Comparison of ENCODE assay signal across 6 cellular contexts in genomic region chr4:43637893-43638292, GRCh38.
DNase-seq lines count a peak whose midpoint lies in the region; ATAC-seq, FAIRE-seq and TF ChIP-seq lines count a peak whose summit lies in the region.
"Not testable (repeated sequence)": the region's sequence is repeated elsewhere in the genome, so short reads cannot be mapped to it uniquely, and the experiment has no call there.

No MANE protein-coding gene starts in this region.

- H3F3A ChIP-seq in GM23338 (replicated peaks; ENCODE audit: low read depth), result not testable (repeated sequence)

- not testable (repeated sequence) for H4K20me1 ChIP-seq in DND-41 (ENCODE audit: insufficient read depth, low read length); GM23338 (replicated peaks; ENCODE audit: insufficient read depth); OCI-LY7 (ENCODE audit: insufficient read depth, low read length); H1 (replicated peaks in 1 of 2; ENCODE audit: control insufficient read depth in 1 of 2, insufficient read depth in 2 of 2, low read length in 2 of 2)

- not testable (repeated sequence) for H3K4me3 Mint-ChIP-seq in GM23338

- 0 out of 4 replicates have a peak, but pooled peaks of 1 of the 2 experiments have one; percentile 4 for TF ChIP-seq RAD21 in H1 (IDR thresholded peaks at IDR 0.05 in 1 of 2, conservative IDR thresholded peaks at IDR 0.05 in 1 of 2; ENCODE audit: low read depth in 2 of 2, low read length in 2 of 2)

- not testable (repeated sequence) for H3K79me1 ChIP-seq in H1 (ENCODE audit: low read depth, low read length)

- not testable (repeated sequence) for H3K4me1 Mint-ChIP-seq in GM23338

- 93% methylated on average over 4 of the region's 4 CpGs; no CpG with 5 or more reads in 1 of the 2 experiments for WGBS in H1 (ENCODE audit: extremely low coverage in 1 of 2, insufficient coverage in 1 of 2, insufficient read length in 1 of 2, insufficient replicate concordance in 2 of 2, low coverage in 1 of 2, low lambda C conversion rate in 2 of 2, missing lambda C conversion rate in 1 of 2), 2 experiments
- WGBS in testis, 2 donors, result 88 to 89% methylated on average over 4 of the region's 4 CpGs

- CTCF ChIA-PET in OCI-LY7 (lab: Charles Lee; ENCODE audit: unreplicated experiment); H1 (lab: Charles Lee; ENCODE audit: partially characterized antibody): not testable (repeated sequence)

- not testable (repeated sequence) for H3K9me3 ChIP-seq in DND-41 (ENCODE audit: insufficient read depth, low read length, severe bottlenecking); OCI-LY7 (ENCODE audit: low read length); H1 (ENCODE audit: insufficient read depth in 2 of 2, low read depth in 1 of 2, low read length in 1 of 2); testis

- H3K56ac ChIP-seq in H1 (replicated peaks; ENCODE audit: insufficient read length, low read depth, low read length), result not testable (repeated sequence)

- not testable (repeated sequence) for H4K5ac ChIP-seq in H1 (ENCODE audit: insufficient read length, low read depth, low read length)

- not testable (repeated sequence) for H3K4me3 ChIP-seq in DND-41 (ENCODE audit: low read depth in 1 of 2, low read length in 2 of 2); GM23338; OCI-LY7 (ENCODE audit: low read depth, low read length, poor library complexity, severe bottlenecking); H1 (ENCODE audit: extremely low read depth in 1 of 4, insufficient read depth in 2 of 4, low read depth in 3 of 4, low read length in 4 of 4); testis

- H3K27ac Mint-ChIP-seq in GM23338, result not testable (repeated sequence)

- not testable (repeated sequence) for H3K27me3 ChIP-seq in DND-41 (ENCODE audit: insufficient read depth, low read length, poor library complexity); GM23338 (ENCODE audit: insufficient read depth); H1 (replicated peaks in 1 of 4; ENCODE audit: control insufficient read depth in 3 of 4, extremely low read depth in 1 of 4, insufficient read depth in 3 of 4, low read length in 3 of 4); testis

- H4K8ac ChIP-seq in H1 (ENCODE audit: extremely low read depth, insufficient read depth, low read length), result not testable (repeated sequence)

- not testable (repeated sequence) for H2BK120ac ChIP-seq in H1 (replicated peaks; ENCODE audit: low read depth, low read length)

- peaks cover 30% of the 10 kb centered on the region for H3K36me3 Mint-ChIP-seq in GM23338 (ENCODE audit: low read depth)

- H2BK15ac ChIP-seq in H1 (ENCODE audit: low read length), result not testable (repeated sequence)

- not testable (repeated sequence) for H3K27ac ChIP-seq in DND-41 (ENCODE audit: low read length); GM23338 (ENCODE audit: low read depth); OCI-LY7 (ENCODE audit: low read depth, low read length, poor library complexity, severe bottlenecking); H1 (ENCODE audit: low read depth, low read length); testis

- H3K23me2 ChIP-seq in H1 (ENCODE audit: low read depth, low read length), result not testable (repeated sequence)

- TF ChIP-seq EP300 in H1 (IDR thresholded peaks at IDR 0.05; ENCODE audit: borderline replicate concordance in 1 of 2, low read depth in 2 of 2, low read length in 2 of 2), result peak; percentile 32 to 84; a peak in 2 of 3 replicates

- H3K4ac ChIP-seq in H1 (replicated peaks; ENCODE audit: insufficient read length, low read depth, low read length), result not testable (repeated sequence)

- H3K4me1 ChIP-seq in DND-41 (ENCODE audit: insufficient read depth, low read length); GM23338 (ENCODE audit: insufficient read depth); OCI-LY7 (ENCODE audit: insufficient read depth, low read length, poor library complexity, severe bottlenecking); H1 (replicated peaks in 1 of 4; ENCODE audit: control insufficient read depth in 3 of 4, insufficient read depth in 4 of 4, low read length in 3 of 4); testis: not testable (repeated sequence)

- H3K18ac ChIP-seq in H1 (ENCODE audit: extremely low read depth, low read length), result not testable (repeated sequence)

- not testable (repeated sequence) for H4K91ac ChIP-seq in H1 (replicated peaks; ENCODE audit: insufficient read length, low read length)

- not testable (repeated sequence) for H2AK5ac ChIP-seq in H1 (ENCODE audit: low read depth, low read length)

- ATAC-seq in DND-41 (ENCODE audit: insufficient read depth, low read depth); GM23338: not testable (repeated sequence)

- H2BK20ac ChIP-seq in H1 (ENCODE audit: low read length), result not testable (repeated sequence)

- not testable (repeated sequence) for H3K4me2 ChIP-seq in DND-41 (ENCODE audit: insufficient read depth, low read length); GM23338; OCI-LY7 (ENCODE audit: low read length); H1 (ENCODE audit: insufficient read depth in 1 of 2, low read depth in 2 of 2, low read length in 2 of 2)

- not testable (repeated sequence) for TF ChIP-seq POLR2A in H1 (IDR thresholded peaks at IDR 0.05; ENCODE audit: control extremely low read depth in 1 of 2, low read depth in 2 of 2, low read length in 2 of 2); testis (IDR thresholded peaks at IDR 0.05)

- not testable (repeated sequence) for H2AFZ ChIP-seq in DND-41 (ENCODE audit: low read depth, low read length); GM23338; OCI-LY7 (ENCODE audit: low read length); H1 (ENCODE audit: low read length)

- H3K23ac ChIP-seq in H1 (ENCODE audit: insufficient read length), result not testable (repeated sequence)

- not testable (repeated sequence) for BruUV-seq in OCI-LY7 (replicated peaks; lab: Mats Ljungman, UMichigan)

- not testable (repeated sequence) for FAIRE-seq in H1 (lab: Jason Lieb, UNC)

- not testable (repeated sequence) for H3K36me3 ChIP-seq in DND-41 (ENCODE audit: insufficient read depth, low read length); GM23338 (ENCODE audit: insufficient read depth); OCI-LY7 (ENCODE audit: insufficient read depth, low read length); H1 (ENCODE audit: control insufficient read depth in 2 of 4, insufficient read depth in 4 of 4, low read length in 3 of 4); testis (ENCODE audit: low read depth, missing control alignments)

- H3K9ac ChIP-seq in DND-41 (ENCODE audit: low read depth, low read length); H1 (replicated peaks in 1 of 4; ENCODE audit: extremely low read depth in 1 of 4, low read depth in 3 of 4, low read length in 3 of 4): not testable (repeated sequence)

- not testable (repeated sequence) for H3K79me2 ChIP-seq in DND-41 (ENCODE audit: insufficient read depth, low read length); GM23338 (replicated peaks; ENCODE audit: insufficient read depth); OCI-LY7 (ENCODE audit: insufficient read depth, low read depth, low read length); H1 (ENCODE audit: control insufficient read depth in 1 of 2, insufficient read depth in 2 of 2, low read length in 2 of 2)

- POLR2A ChIA-PET in OCI-LY7 (lab: Charles Lee), result interaction anchor here (1.1 kb wide), 1 partner anchor 26 kb away, joined by 3 read pairs; no protein-coding TSS in a partner anchor
- POLR2A ChIA-PET in H1 (lab: Charles Lee; ENCODE audit: partially characterized antibody), result not testable (repeated sequence)

- peaks cover 37% of the 10 kb centered on the region for H3K9me3 Mint-ChIP-seq in GM23338

- intact Hi-C loops in OCI-LY7 (cut with micrococcal nuclease; ENCODE audit: unreplicated experiment); testis (cut with DNase I; ENCODE audit: low total_unique reads): not testable (repeated sequence)

- not testable (repeated sequence) for H2BK5ac ChIP-seq in H1 (ENCODE audit: low read depth, low read length)

- H3K27me3 Mint-ChIP-seq in GM23338 (ENCODE audit: insufficient read depth, low read depth, poor library complexity), result not testable (repeated sequence)

- H2BK12ac ChIP-seq in H1 (ENCODE audit: low read depth, low read length), result not testable (repeated sequence)

- H3K14ac ChIP-seq in H1 (ENCODE audit: insufficient read length), result not testable (repeated sequence)

- TF ChIP-seq CTCF in DND-41 (IDR thresholded peaks at IDR 0.05; ENCODE audit: borderline replicate concordance, extremely low read depth, low read length, poor library complexity, severe bottlenecking); GM23338 (conservative IDR thresholded peaks at IDR 0.05; ENCODE audit: low read depth in 2 of 2); OCI-LY7 (conservative IDR thresholded peaks at IDR 0.05; ENCODE audit: low read length); H1 (IDR thresholded peaks at IDR 0.05; ENCODE audit: control extremely low read depth in 1 of 3, insufficient read depth in 1 of 3, low read depth in 1 of 3, low read length in 3 of 3); testis (IDR thresholded peaks at IDR 0.05): not testable (repeated sequence)

- not testable (repeated sequence) for H3K9me2 ChIP-seq in GM23338 (ENCODE audit: insufficient read depth); OCI-LY7 (ENCODE audit: insufficient read depth, low read length)

- DNase-seq in DMS 273 (lab: John Stamatoyannopoulos, UW; ENCODE audit: unreplicated experiment) (peak; percentile 0), DND-41 (peak; percentile 5), GM23338 (ENCODE audit: low spot score) (peak; percentile 14), OCI-LY7 (ENCODE audit: low spot score) (peak; percentile 6), H1 (ENCODE audit: low read depth in 1 of 2, low spot score in 2 of 2) (peak in 1 of 2 experiments; percentile 48), testis (peak; percentile 13)
